In the genomic region with DNA sequence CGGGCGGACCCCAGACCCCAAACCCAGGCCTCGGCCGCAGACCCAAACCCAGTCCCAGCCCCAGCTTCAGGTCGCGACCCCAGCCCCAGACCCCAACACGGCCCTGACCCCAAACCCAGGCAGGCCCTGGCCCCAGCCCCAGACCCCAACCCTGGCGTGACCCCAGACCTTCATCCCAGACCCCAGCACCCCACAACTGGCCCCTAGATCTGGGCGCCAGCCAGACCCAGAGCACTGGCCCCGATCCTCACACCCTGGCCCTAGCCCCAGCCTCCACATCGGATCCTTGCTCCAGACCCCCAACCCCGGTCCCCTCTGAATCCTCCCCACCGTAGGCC, we compare ENCODE assay signal across 29 cellular contexts. TPM values are rescaled to one million over a fixed set of nuclear protein-coding genes. Genes with fewer than 3 reads are reported as not detected.
A peak's percentile ranks its signal among the peaks of the same experiment; 100 is the strongest.
DNase-seq lines count a peak whose midpoint lies in the region; ATAC-seq, FAIRE-seq and TF ChIP-seq lines count a peak whose summit lies in the region.
"Had no signal": no experiment of that assay in that cellular context is flagged by ENCODE, and none has a peak within 500 bp of the region (broad histone marks: within the 10 kb centered on the region; RNA-seq: fewer than 3 reads in every experiment).

No MANE protein-coding gene starts in this region.

- no peak overlapping the region for H2AFZ ChIP-seq in GM23338
- H2AFZ ChIP-seq in K562 (ENCODE audit: low read depth, low read length) = no peak overlapping the region

- H3K9me2 ChIP-seq in GM23338 (ENCODE audit: insufficient read depth) = no peaks in the 10 kb centered on the region

- 100% methylated on average over 3 of the region's 13 CpGs for WGBS in K562 (ENCODE audit: insufficient coverage, low coverage, missing lambda C conversion rate)
- WGBS in mesendoderm (ENCODE audit: extremely low coverage, insufficient coverage, low lambda C conversion rate) = no CpG with 5 or more reads among the region's 13 CpGs
- 88% methylated on average over 6 of the region's 13 CpGs for WGBS in esophagus muscularis mucosa

- no peak overlapping the region for H2AK5ac ChIP-seq in mesendoderm (ENCODE audit: low read length)

- no peak for ATAC-seq in GM23338
- ATAC-seq in K562 = no peak
- ATAC-seq in stimulated activated memory B cell treated with anti-CD40 and anti-IgM and Interleukin-4, amounts not matched to agents 10 μg/mL and 1 μg/mL and 100 μg/mL, for 72 hours = peak; percentile 8
- ATAC-seq in GM21390 (IDR thresholded peaks at IDR 0.05; ENCODE audit: unreplicated experiment) = no peak
- ATAC-seq: Right ventricle myocardium inferior had no signal

- H3K36me3 Mint-ChIP-seq in GM23338 (ENCODE audit: low read depth) = peaks cover 64% of the 10 kb centered on the region
- H3K36me3 Mint-ChIP-seq in stimulated activated memory B cell treated with anti-CD40 and anti-IgM and Interleukin-4, amounts not matched to agents 10 μg/mL and 1 μg/mL and 100 μg/mL, for 72 hours = peaks cover 38% of the 10 kb centered on the region

- H3K4me1 ChIP-seq in GM23338 (ENCODE audit: insufficient read depth) (no peaks in the 10 kb centered on the region; the same call in 1 of the 2 replicates), K562 (replicated peaks in 1 of 2; ENCODE audit: control insufficient read depth in 2 of 2, insufficient read depth in 2 of 2, low read length in 2 of 2) (peaks cover 6 to 12% of the 10 kb centered on the region in 2 experiments; a peak in 4 of 5 replicates), mesendoderm (ENCODE audit: control insufficient read depth, low read depth, low read length) (no peaks in the 10 kb centered on the region), esophagus muscularis mucosa (peaks cover 3 to 30% (median 12%) of the 10 kb centered on the region in 4 donors)
- H3K4me1 ChIP-seq: HAP-1, SJSA1 had no signal

- H4K20me1 ChIP-seq in GM23338 (replicated peaks; ENCODE audit: insufficient read depth) (peaks cover 15% of the 10 kb centered on the region), K562 (replicated peaks; ENCODE audit: control insufficient read depth, insufficient read depth, low read length) (no peaks in the 10 kb centered on the region)

- no peaks in the 10 kb centered on the region for H3K9me3 ChIP-seq in K562 (replicated peaks; ENCODE audit: control insufficient read depth, insufficient read depth, low read depth, low read length)
- no peaks in the 10 kb centered on the region for H3K9me3 ChIP-seq in esophagus muscularis mucosa
- H3K9me3 ChIP-seq: BE2C, HAP-1, SJSA1 had no signal

- POLR2A ChIA-PET in K562 (lab: Yijun Ruan, JAX) = no interaction called here

- no peak overlapping the region for H3K4ac ChIP-seq in mesendoderm (ENCODE audit: low read depth, low read length)

- H3K79me1 ChIP-seq in mesendoderm (ENCODE audit: low read length) = peaks cover 12% of the 10 kb centered on the region

- in situ Hi-C loops in K562 (cut with MboI) = no loop called here

- H3K18ac ChIP-seq in mesendoderm (ENCODE audit: low read length) = no peak overlapping the region

- H3K9me3 Mint-ChIP-seq in GM23338 = no peaks in the 10 kb centered on the region
- H3K9me3 Mint-ChIP-seq in stimulated activated memory B cell treated with anti-CD40 and anti-IgM and Interleukin-4, amounts not matched to agents 10 μg/mL and 1 μg/mL and 100 μg/mL, for 72 hours = no peaks in the 10 kb centered on the region
- H3K9me3 Mint-ChIP-seq: CD8-positive, alpha-beta memory T cell; HFFc6 had no signal

- H3K9me1 ChIP-seq in K562 (ENCODE audit: control insufficient read depth, insufficient read depth, low read length) = no peaks in the 10 kb centered on the region

- H3K27me3 Mint-ChIP-seq in GM23338 (ENCODE audit: insufficient read depth, low read depth, poor library complexity) = peaks cover 8% of the 10 kb centered on the region
- no peaks in the 10 kb centered on the region for H3K27me3 Mint-ChIP-seq in stimulated activated memory B cell treated with anti-CD40 and anti-IgM and Interleukin-4, amounts not matched to agents 10 μg/mL and 1 μg/mL and 100 μg/mL, for 72 hours
- H3K27me3 Mint-ChIP-seq: CD8-positive, alpha-beta memory T cell had no signal

- H3K27ac ChIP-seq in GM23338 (ENCODE audit: low read depth) (no peak overlapping the region), K562 (ENCODE audit: extremely low read depth, low read depth, low read length) (no peak overlapping the region), mesendoderm (ENCODE audit: low read depth, low read length) (no peak overlapping the region), esophagus muscularis mucosa (replicated peaks in 1 of 4) (no peak overlapping the region)
- H3K27ac ChIP-seq: SJSA1 had no signal

- no peak for TF ChIP-seq CTCF in GM23338 (conservative IDR thresholded peaks at IDR 0.05; ENCODE audit: low read depth in 2 of 2)
- TF ChIP-seq CTCF in K562 (IDR thresholded peaks at IDR 0.05 in 2 of 3, conservative IDR thresholded peaks at IDR 0.05 in 1 of 3; ENCODE audit: insufficient read depth in 2 of 3, low read depth in 1 of 3, low read length in 3 of 3) = no peak
- no peak for TF ChIP-seq CTCF in esophagus muscularis mucosa (IDR thresholded peaks at IDR 0.05)

- peaks cover 6% of the 10 kb centered on the region; the same call in 1 of the 2 replicates for H3F3A ChIP-seq in GM23338 (replicated peaks; ENCODE audit: low read depth)

- H3K4me3 Mint-ChIP-seq in GM23338 = no peak overlapping the region
- no peak overlapping the region for H3K4me3 Mint-ChIP-seq in stimulated activated memory B cell treated with anti-CD40 and anti-IgM and Interleukin-4, amounts not matched to agents 10 μg/mL and 1 μg/mL and 100 μg/mL, for 72 hours
- H3K4me3 Mint-ChIP-seq: CD14-positive monocyte; CD8-positive, alpha-beta memory T cell; HFFc6 had no signal

- no peak overlapping the region for H2BK120ac ChIP-seq in mesendoderm (ENCODE audit: low read depth, low read length)

- BruUV-seq in K562 (replicated peaks; lab: Mats Ljungman, UMichigan) = no TSS peak

- CTCF ChIA-PET in K562 (lab: Yijun Ruan, JAX; ENCODE audit: low intra/inter-chr PET ratio) = no interaction called here

- peaks cover 45% of the 10 kb centered on the region for H3K79me2 ChIP-seq in GM23338 (replicated peaks; ENCODE audit: insufficient read depth)
- peaks cover 52% of the 10 kb centered on the region for H3K79me2 ChIP-seq in K562 (ENCODE audit: control insufficient read depth, insufficient read depth, low read length)
- H3K79me2 ChIP-seq in mesendoderm (ENCODE audit: control insufficient read depth, insufficient read depth, low read length) = peaks cover 21% of the 10 kb centered on the region

- no peak for FAIRE-seq in K562 (lab: Jason Lieb, UNC)
- FAIRE-seq: GM12892, GM19239 had no signal

- H3K9ac ChIP-seq in K562 (ENCODE audit: insufficient read depth in 1 of 2, low read depth in 2 of 2, low read length in 2 of 2) (no peak overlapping the region), mesendoderm (ENCODE audit: low read length) (no peak overlapping the region)

- DNase-seq in GM23338 (ENCODE audit: low spot score) = no peak
- peak in 1 of 4 experiments; percentile 6 for DNase-seq in K562 (ENCODE audit: extremely low read depth in 1 of 4, low spot score in 3 of 4)
- no peak for DNase-seq in mesendoderm
- DNase-seq in esophagus muscularis mucosa (ENCODE audit: extremely low spot score) = no peak
- DNase-seq in NCI-H2029 (lab: John Stamatoyannopoulos, UW) = no peak
- DNase-seq in stimulated activated naive CD4-positive, alpha-beta T cell treated with Interleukin-2 at 50 U/mL for 16 hours (lab: John Stamatoyannopoulos, UW) = no peak
- DNase-seq: 8988T; ACHN; BE2C; Calu3; CD8-positive, alpha-beta memory T cell; DMS153; DND-41; HFFc6; Kasumi-1; NCI-H1092 treated with DMSO at 0.1 percent for 48 hours; NCI-H1436; NCI-H187 treated with DMSO at 0.1 percent for 48 hours; NCI-H2107; NCI-H524; NCI-H774 had no signal

- no peaks in the 10 kb centered on the region for H3K27me3 ChIP-seq in GM23338 (ENCODE audit: insufficient read depth)
- H3K27me3 ChIP-seq in K562 (ENCODE audit: control insufficient read depth in 2 of 2, insufficient read depth in 2 of 2, low read length in 2 of 2) = no peaks in the 10 kb centered on the region
- H3K27me3 ChIP-seq in mesendoderm (ENCODE audit: insufficient read depth, low read length, poor library complexity) = no peaks in the 10 kb centered on the region
- no peaks in the 10 kb centered on the region for H3K27me3 ChIP-seq in esophagus muscularis mucosa
- H3K27me3 ChIP-seq: BE2C, SJSA1 had no signal

- no peak for TF ChIP-seq POLR2A in K562 (conservative IDR thresholded peaks at IDR 0.05)
- no peak for TF ChIP-seq POLR2A in esophagus muscularis mucosa (IDR thresholded peaks at IDR 0.05; ENCODE audit: low read depth)

- H3K4me2 ChIP-seq in GM23338 (no peak overlapping the region), K562 (ENCODE audit: insufficient read depth, low read length) (no peak overlapping the region), mesendoderm (ENCODE audit: low read length) (no peak overlapping the region)

- H3K4me3 ChIP-seq in GM23338 = no peak overlapping the region
- no peak overlapping the region for H3K4me3 ChIP-seq in K562
- no peak overlapping the region for H3K4me3 ChIP-seq in mesendoderm (ENCODE audit: low read length)
- no peak overlapping the region for H3K4me3 ChIP-seq in esophagus muscularis mucosa
- H3K4me3 ChIP-seq: HAP-1, SJSA1 had no signal

- peak overlapping the region; percentile 73; the same call in 1 of the 2 replicates for H3K27ac Mint-ChIP-seq in GM23338
- H3K27ac Mint-ChIP-seq in stimulated activated memory B cell treated with anti-CD40 and anti-IgM and Interleukin-4, amounts not matched to agents 10 μg/mL and 1 μg/mL and 100 μg/mL, for 72 hours = no peak overlapping the region
- H3K27ac Mint-ChIP-seq: CD8-positive, alpha-beta memory T cell; HFFc6 had no signal

- intact Hi-C loops in K562 (cut with micrococcal nuclease) (no loop called here), esophagus muscularis mucosa (cut with DNase I) (no loop called here)

- no peak for TF ChIP-seq EP300 in K562 (IDR thresholded peaks at IDR 0.05; ENCODE audit: low read length)
- no peak for TF ChIP-seq EP300 in esophagus muscularis mucosa (IDR thresholded peaks at IDR 0.05)

- H3K4me1 Mint-ChIP-seq in GM23338 = no peaks in the 10 kb centered on the region; the same call in 1 of the 3 replicates
- peaks cover 23% of the 10 kb centered on the region for H3K4me1 Mint-ChIP-seq in stimulated activated memory B cell treated with anti-CD40 and anti-IgM and Interleukin-4, amounts not matched to agents 10 μg/mL and 1 μg/mL and 100 μg/mL, for 72 hours

- H3K56ac ChIP-seq in mesendoderm (ENCODE audit: low read length) = peak overlapping the region; percentile 42

- no peak overlapping the region for H4K5ac ChIP-seq in mesendoderm (ENCODE audit: low read length)

- H3K23ac ChIP-seq in mesendoderm (ENCODE audit: low read length) = no peak overlapping the region

- no peak overlapping the region for H4K8ac ChIP-seq in mesendoderm (ENCODE audit: low read depth, low read length)

- H2BK15ac ChIP-seq in mesendoderm (replicated peaks; ENCODE audit: low read depth) = no peak overlapping the region

- TF ChIP-seq RAD21 in K562 (CRISPR knock-in tag; conservative IDR thresholded peaks at IDR 0.05 in 1 of 2, IDR thresholded peaks at IDR 0.05 in 1 of 2) = no peak

- H3K36me3 ChIP-seq in GM23338 (ENCODE audit: insufficient read depth) (no peaks in the 10 kb centered on the region; the same call in 1 of the 2 replicates), K562 (ENCODE audit: control insufficient read depth, insufficient read depth, low read length) (peaks cover 77% of the 10 kb centered on the region; the same call in 2 of the 3 replicates), mesendoderm (ENCODE audit: control insufficient read depth, insufficient read depth, low read length) (peaks cover 5% of the 10 kb centered on the region), esophagus muscularis mucosa (peaks cover 40 to 48% (median 47%) of the 10 kb centered on the region in 4 donors)

- H2BK5ac ChIP-seq in mesendoderm (ENCODE audit: low read length) = no peak overlapping the region

RNA-seq across cellular contexts. Expression of gene MBD3, which starts 7.5 kb away (rescaled TPM):
- total RNA-seq in GM23338 (2014; rRNA removed; shearing (Covaris generic)) = 103 and 118 TPM in 2 replicates
- polyA plus RNA-seq in GM23338 (2016; fragmentation: Nextera tagmentation; extraction: Ambion mirVana) (27.6 and 28.5 TPM in 2 replicates), K562 (2011; rRNA removed) (30.9 and 37.9 TPM in 2 replicates), K562 (2014; fragmentation: Illumina TruSeq; extraction: Trizol) (7.7 and 39.8 TPM in 2 replicates), K562 (2014; fragmentation: Nextera tagmentation; extraction: Ambion mirVana) (under 1 TPM; 0.24 to 0.52 TPM), K562 (2014; rRNA removed) (94.4 and 103 TPM in 2 replicates)
- 89.8 and 204 TPM in 2 replicates for total RNA-seq in K562 (2011; cell fraction: chromatin; rRNA removed; ENCODE audit: low replicate concordance)
- total RNA-seq in K562 (2011; cell fraction: nucleolus; rRNA removed) = 153 TPM in 2 replicates
- total RNA-seq in K562 (2011; cell fraction: nucleoplasm; rRNA removed) = 99.7 and 106 TPM in 2 replicates
- total RNA-seq in K562 (2014; rRNA removed) (135 and 157 TPM in 2 replicates), K562 (2014; rRNA removed; fragmentation: Illumina TruSeq; extraction: Trizol) (11.4 and 12.6 TPM in 2 replicates), K562 (2015; rRNA removed; fragmentation: Illumina TruSeq; extraction: Trizol) (51.9 and 62.9 TPM in 2 replicates), K562 (2021) (114 and 137 TPM in 2 replicates), esophagus muscularis mucosa (100 to 1,000 TPM in 3 of 4 donors, 10 to 100 TPM in 1; 81.8 to 152 (median 114) TPM)
- polyA plus RNA-seq in K562 (2011; cell fraction: cytosol; rRNA removed) = 58.0 and 173 TPM in 2 replicates
- 66.0 and 127 TPM in 2 replicates for polyA plus RNA-seq in K562 (2011; cell fraction: nucleus; rRNA removed)
- polyA plus RNA-seq in K562 (2012) = 65.7 and 74.0 TPM in 2 replicates
- 35.8 and 69.0 TPM in 2 replicates for polyA minus RNA-seq in K562 (2011; rRNA and poly(A)+ RNA removed)
- polyA minus RNA-seq in K562 (2011; cell fraction: cytosol; rRNA and poly(A)+ RNA removed) = 99.0 and 105 TPM in 2 replicates
- 27.9 and 29.1 TPM in 2 replicates for polyA minus RNA-seq in K562 (2011; cell fraction: nucleus; rRNA and poly(A)+ RNA removed)
- polyA plus RNA-seq in mesendoderm (2013, experiment 1 of 2) = 64.6 TPM
- polyA plus RNA-seq in mesendoderm (2013, experiment 2 of 2) = 63.6 TPM

RNA-seq across cellular contexts. Expression of gene MEX3D, which starts 17.1 kb away (rescaled TPM):
- 78.1 and 94.9 TPM in 2 replicates for total RNA-seq in GM23338 (2014; rRNA removed; shearing (Covaris generic))
- polyA plus RNA-seq in GM23338 (2016; fragmentation: Nextera tagmentation; extraction: Ambion mirVana) = 12.4 and 12.5 TPM in 2 replicates
- 1.3 and 3.7 TPM in 2 replicates for total RNA-seq in K562 (2011; cell fraction: chromatin; rRNA removed; ENCODE audit: low replicate concordance)
- 7.0 and 7.7 TPM in 2 replicates for total RNA-seq in K562 (2011; cell fraction: nucleolus; rRNA removed)
- total RNA-seq in K562 (2011; cell fraction: nucleoplasm; rRNA removed) = 3.1 and 3.2 TPM in 2 replicates
- 39.3 and 48.8 TPM in 2 replicates for total RNA-seq in K562 (2014; rRNA removed)
- total RNA-seq in K562 (2014; rRNA removed; fragmentation: Illumina TruSeq; extraction: Trizol) = 5.7 and 6.5 TPM in 2 replicates
- 9.5 and 9.8 TPM in 2 replicates for total RNA-seq in K562 (2015; rRNA removed; fragmentation: Illumina TruSeq; extraction: Trizol)
- total RNA-seq in K562 (2021) = 34.0 and 35.9 TPM in 2 replicates
- polyA plus RNA-seq in K562 (2011; rRNA removed) = 2.6 and 3.3 TPM in 2 replicates
- 3.5 and 29.9 TPM in 2 replicates for polyA plus RNA-seq in K562 (2011; cell fraction: cytosol; rRNA removed)
- polyA plus RNA-seq in K562 (2011; cell fraction: nucleus; rRNA removed) = 2.1 and 5.8 TPM in 2 replicates
- 6.4 and 7.7 TPM in 2 replicates for polyA plus RNA-seq in K562 (2012)
- 2.6 and 4.4 TPM in 2 replicates for polyA plus RNA-seq in K562 (2014; fragmentation: Illumina TruSeq; extraction: Trizol)
- polyA plus RNA-seq in K562 (2014; fragmentation: Nextera tagmentation; extraction: Ambion mirVana) = 1 to 10 TPM; 1.7 to 1.9 TPM
- 11.6 and 11.9 TPM in 2 replicates for polyA plus RNA-seq in K562 (2014; rRNA removed)
- 1.0 and 1.6 TPM in 2 replicates for polyA minus RNA-seq in K562 (2011; rRNA and poly(A)+ RNA removed)
- 20.2 and 21.8 TPM in 2 replicates for polyA minus RNA-seq in K562 (2011; cell fraction: cytosol; rRNA and poly(A)+ RNA removed)
- 2.4 and 3.0 TPM in 2 replicates for polyA minus RNA-seq in K562 (2011; cell fraction: nucleus; rRNA and poly(A)+ RNA removed)
- polyA plus RNA-seq in mesendoderm (2013, experiment 1 of 2) = 42.3 TPM
- polyA plus RNA-seq in mesendoderm (2013, experiment 2 of 2) = 50.4 TPM
- total RNA-seq in esophagus muscularis mucosa = 10 to 100 TPM; 21.6 to 64.4 (median 47.5) TPM
- polyA plus RNA-seq: CD8-positive, alpha-beta memory T cell had no signal

RNA-seq across cellular contexts. Expression of gene UQCR11, which starts 20.1 kb away (rescaled TPM):
- total RNA-seq in GM23338 (2014; rRNA removed; shearing (Covaris generic)) = 35.3 and 46.4 TPM in 2 replicates
- polyA plus RNA-seq in GM23338 (2016; fragmentation: Nextera tagmentation; extraction: Ambion mirVana) (413 and 414 TPM in 2 replicates), K562 (2011; rRNA removed) (390 and 494 TPM in 2 replicates), K562 (2014; fragmentation: Illumina TruSeq; extraction: Trizol) (57.6 and 122 TPM in 2 replicates), K562 (2014; fragmentation: Nextera tagmentation; extraction: Ambion mirVana) (100 to 1,000 TPM; 225 to 394 TPM), K562 (2014; rRNA removed) (329 and 366 TPM in 2 replicates)
- 49.4 and 136 TPM in 2 replicates for total RNA-seq in K562 (2011; cell fraction: chromatin; rRNA removed; ENCODE audit: low replicate concordance)
- total RNA-seq in K562 (2011; cell fraction: nucleolus; rRNA removed) = 110 and 114 TPM in 2 replicates
- 78.5 and 82.1 TPM in 2 replicates for total RNA-seq in K562 (2011; cell fraction: nucleoplasm; rRNA removed)
- total RNA-seq in K562 (2014; rRNA removed) (203 and 259 TPM in 2 replicates), K562 (2014; rRNA removed; fragmentation: Illumina TruSeq; extraction: Trizol) (62.7 and 65.9 TPM in 2 replicates), K562 (2015; rRNA removed; fragmentation: Illumina TruSeq; extraction: Trizol) (94.2 and 104 TPM in 2 replicates), K562 (2021) (355 and 411 TPM in 2 replicates), esophagus muscularis mucosa (100 to 1,000 TPM; 111 to 152 (median 132) TPM)
- polyA plus RNA-seq in K562 (2011; cell fraction: cytosol; rRNA removed) = 245 and 412 TPM in 2 replicates
- polyA plus RNA-seq in K562 (2011; cell fraction: nucleus; rRNA removed) = 128 and 175 TPM in 2 replicates
- 203 and 322 TPM in 2 replicates for polyA plus RNA-seq in K562 (2012)
- polyA minus RNA-seq in K562 (2011; rRNA and poly(A)+ RNA removed) = 24.6 and 35.3 TPM in 2 replicates
- polyA minus RNA-seq in K562 (2011; cell fraction: cytosol; rRNA and poly(A)+ RNA removed) = 35.2 and 46.2 TPM in 2 replicates
- 26.8 and 31.8 TPM in 2 replicates for polyA minus RNA-seq in K562 (2011; cell fraction: nucleus; rRNA and poly(A)+ RNA removed)
- polyA plus RNA-seq in mesendoderm (2013, experiment 1 of 2) = 102 TPM
- polyA plus RNA-seq in mesendoderm (2013, experiment 2 of 2) = 103 TPM
